In the genomic region with DNA sequence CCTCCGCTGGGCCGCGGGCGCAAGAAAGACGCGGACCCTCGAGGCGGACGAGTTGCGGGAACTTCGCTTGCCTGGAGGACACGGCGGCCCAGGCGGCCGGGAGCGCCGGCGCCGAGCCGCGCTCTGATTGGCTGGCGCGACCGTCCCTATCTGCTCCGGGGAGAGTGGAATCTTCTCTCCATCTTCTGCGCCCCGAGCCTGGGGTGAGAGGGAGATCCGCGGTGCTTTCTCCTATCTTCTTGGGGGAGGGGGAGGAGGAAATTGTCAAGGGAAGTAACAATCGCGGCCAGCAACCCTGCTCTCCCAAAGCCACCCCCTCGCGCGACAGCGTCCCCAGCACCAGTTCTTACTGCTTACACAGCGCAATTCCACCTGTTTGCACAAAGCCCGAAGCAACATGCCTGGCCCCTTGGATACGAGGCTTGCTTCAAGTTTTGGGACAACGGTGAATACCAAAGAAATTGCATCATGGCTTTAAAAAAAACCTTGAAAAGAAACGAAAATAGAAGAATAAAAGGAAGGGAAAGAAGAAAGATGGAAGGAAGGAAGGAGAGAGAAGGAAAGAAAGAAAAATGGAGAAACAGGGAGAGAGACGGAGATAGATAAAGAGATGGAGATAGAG, we compare ENCODE assay signal across 9 cellular contexts. TPM values are rescaled to one million over a fixed set of nuclear protein-coding genes. Genes with fewer than 3 reads are reported as not detected.
DNase-seq lines count a peak whose midpoint lies in the region; ATAC-seq, FAIRE-seq and TF ChIP-seq lines count a peak whose summit lies in the region.
"Had no signal": no experiment of that assay in that cellular context is flagged by ENCODE, and none has a peak within 500 bp of the region (broad histone marks: within the 10 kb centered on the region; RNA-seq: fewer than 3 reads in every experiment).

No MANE protein-coding gene starts in this region.

- H3K36me3 Mint-ChIP-seq in activated T-helper 17 cell treated with anti-CD3 and anti-CD28 coated beads, Interleukin-2, amount 50 U/mL, for 72 hours (ENCODE audit: low read depth), result peaks cover 13% of the 10 kb centered on the region
- H3K36me3 Mint-ChIP-seq in Calu3 (ENCODE audit: insufficient read depth, unreplicated experiment), result no peaks in the 10 kb centered on the region

- WGBS in A549 (ENCODE audit: missing lambda C conversion rate), result 8% methylated on average over 20 of the region's 41 CpGs

- no peak for TF ChIP-seq RAD21 in A549 (conservative IDR thresholded peaks at IDR 0.05 in 1 of 2, IDR thresholded peaks at IDR 0.05 in 1 of 2)

- ATAC-seq in A549 (peak; percentile 27 to 67; a peak in 3 of 6 replicates), GM19351 (IDR thresholded peaks at IDR 0.05; ENCODE audit: unreplicated experiment) (no peak), GM18861 (IDR thresholded peaks at IDR 0.05; ENCODE audit: unreplicated experiment) (no peak)
- ATAC-seq in activated T-helper 17 cell treated with anti-CD3 and anti-CD28 coated beads, Interleukin-2, amount 50 U/mL, for 72 hours (replicated peaks), result no peak

- CTCF ChIA-PET in A549 (lab: Yijun Ruan, JAX), result no interaction called here
- CTCF ChIA-PET in Calu3 (lab: Charles Lee), result no interaction called here

- TF ChIP-seq EP300 in A549 (IDR thresholded peaks at IDR 0.05), result no peak

- POLR2A ChIA-PET in A549 (lab: Yijun Ruan, JAX), result no interaction called here

- in situ Hi-C loops in GM13977 (cut with MboI; ENCODE audit: low pct_unique_long_range_greater_than_20kb, low sequenced_read_pairs, unreplicated experiment), result no loop called here

- TF ChIP-seq CTCF in A549 (IDR thresholded peaks at IDR 0.05) (no peak), GM13977 (IDR thresholded peaks at IDR 0.05; ENCODE audit: extremely low read depth, insufficient read depth, missing control alignments) (no peak), Calu3 (IDR thresholded peaks at IDR 0.05; ENCODE audit: unreplicated experiment) (no peak)

- H3K27ac ChIP-seq in A549, result no peak overlapping the region

- TF ChIP-seq POLR2A in A549 (IDR thresholded peaks at IDR 0.05; ENCODE audit: low read length), result no peak

- intact Hi-C loops in Calu3 (cut with micrococcal nuclease; ENCODE audit: unreplicated experiment), result no loop called here

- BruUV-seq in Calu3 (replicated peaks; lab: Mats Ljungman, UMichigan), result no TSS peak

- peaks cover 73% of the 10 kb centered on the region for H3K27me3 Mint-ChIP-seq in activated T-helper 17 cell treated with anti-CD3 and anti-CD28 coated beads, Interleukin-2, amount 50 U/mL, for 72 hours
- peaks cover 27% of the 10 kb centered on the region for H3K27me3 Mint-ChIP-seq in Calu3 (ENCODE audit: unreplicated experiment)

- peak; percentile 18 to 48 for DNase-seq in A549 (ENCODE audit: low read depth in 1 of 2, low spot score in 1 of 2)
- peak; percentile 30 for DNase-seq in GM13977 (ENCODE audit: low spot score)
- DNase-seq in islet precursor cell, result peak; percentile 70
- DNase-seq in Calu3, result no peak
- DNase-seq in GF-D8 (lab: John Stamatoyannopoulos, UW), result no peak

- peak overlapping the region; percentile 34 for H3K4me3 ChIP-seq in A549

- H3K27ac Mint-ChIP-seq in activated T-helper 17 cell treated with anti-CD3 and anti-CD28 coated beads, Interleukin-2, amount 50 U/mL, for 72 hours, result no peak overlapping the region
- H3K27ac Mint-ChIP-seq in Calu3 (ENCODE audit: unreplicated experiment), result no peak overlapping the region

- H3K4me2 ChIP-seq in A549, result peak overlapping the region; percentile 74

- no peaks in the 10 kb centered on the region for H3K9me3 ChIP-seq in A549

- FAIRE-seq in A549 (lab: Jason Lieb, UNC), result no peak
- FAIRE-seq: frontal cortex had no signal

- peak overlapping the region; percentile 31 for H3K4me3 Mint-ChIP-seq in activated T-helper 17 cell treated with anti-CD3 and anti-CD28 coated beads, Interleukin-2, amount 50 U/mL, for 72 hours
- H3K4me3 Mint-ChIP-seq in Calu3 (ENCODE audit: low read depth, unreplicated experiment), result no peak overlapping the region

- no peaks in the 10 kb centered on the region for H3K9me3 Mint-ChIP-seq in activated T-helper 17 cell treated with anti-CD3 and anti-CD28 coated beads, Interleukin-2, amount 50 U/mL, for 72 hours
- H3K9me3 Mint-ChIP-seq in Calu3 (ENCODE audit: low read depth, unreplicated experiment), result no peaks in the 10 kb centered on the region

- peaks cover 5% of the 10 kb centered on the region for H3K4me1 Mint-ChIP-seq in activated T-helper 17 cell treated with anti-CD3 and anti-CD28 coated beads, Interleukin-2, amount 50 U/mL, for 72 hours
- H3K4me1 Mint-ChIP-seq in Calu3 (ENCODE audit: low read depth, unreplicated experiment), result no peaks in the 10 kb centered on the region

- H3K4me1 ChIP-seq in A549, result no peaks in the 10 kb centered on the region

TF ChIP-seq in A549, 52 proteins besides CTCF, POLR2A, EP300 and RAD21:
- no peak for TF ChIP-seq EHF (CRISPR knock-in tag; IDR thresholded peaks at IDR 0.05)
- peak; percentile 31 for TF ChIP-seq MAFK (IDR thresholded peaks at IDR 0.05; ENCODE audit: partially characterized antibody)
- no peak for TF ChIP-seq TP53 (CRISPR knock-in tag; IDR thresholded peaks at IDR 0.05)
- no peak for TF ChIP-seq ZSCAN20 (CRISPR knock-in tag; IDR thresholded peaks at IDR 0.05)
- TF ChIP-seq PHF8 (IDR thresholded peaks at IDR 0.05; ENCODE audit: borderline replicate concordance, low read depth), result no peak
- no peak for TF ChIP-seq ESRRA (IDR thresholded peaks at IDR 0.05; ENCODE audit: borderline replicate concordance, low read length)
- TF ChIP-seq JUN (IDR thresholded peaks at IDR 0.05), result no peak
- TF ChIP-seq HOXA7 (CRISPR knock-in tag; IDR thresholded peaks at IDR 0.05), result no peak
- no peak for TF ChIP-seq POLR2AphosphoS2 (conservative IDR thresholded peaks at IDR 0.05; ENCODE audit: low read length)
- TF ChIP-seq, protein P1, sequence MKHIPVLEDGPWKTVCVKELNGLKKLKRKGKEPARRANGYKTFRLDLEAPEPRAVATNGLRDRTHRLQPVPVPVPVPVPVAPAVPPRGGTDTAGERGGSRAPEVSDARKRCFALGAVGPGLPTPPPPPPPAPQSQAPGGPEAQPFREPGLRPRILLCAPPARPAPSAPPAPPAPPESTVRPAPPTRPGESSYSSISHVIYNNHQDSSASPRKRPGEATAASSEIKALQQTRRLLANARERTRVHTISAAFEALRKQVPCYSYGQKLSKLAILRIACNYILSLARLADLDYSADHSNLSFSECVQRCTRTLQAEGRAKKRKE (CRISPR knock-in tag; IDR thresholded peaks at IDR 0.05; ENCODE audit: low read depth), result no peak
- no peak for TF ChIP-seq FOSL2 (IDR thresholded peaks at IDR 0.05)
- TF ChIP-seq FOSL2 (CRISPR knock-in tag; IDR thresholded peaks at IDR 0.05), result no peak
- TF ChIP-seq, protein P2, sequence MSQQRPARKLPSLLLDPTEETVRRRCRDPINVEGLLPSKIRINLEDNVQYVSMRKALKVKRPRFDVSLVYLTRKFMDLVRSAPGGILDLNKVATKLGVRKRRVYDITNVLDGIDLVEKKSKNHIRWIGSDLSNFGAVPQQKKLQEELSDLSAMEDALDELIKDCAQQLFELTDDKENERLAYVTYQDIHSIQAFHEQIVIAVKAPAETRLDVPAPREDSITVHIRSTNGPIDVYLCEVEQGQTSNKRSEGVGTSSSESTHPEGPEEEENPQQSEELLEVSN (IDR thresholded peaks at IDR 0.05; ENCODE audit: borderline replicate concordance, low read depth), result peak; percentile 30; the same call in 1 of the 2 replicates
- TF ChIP-seq ZFP36 (IDR thresholded peaks at IDR 0.05; ENCODE audit: borderline replicate concordance, partially characterized antibody), result no peak
- no peak for TF ChIP-seq HDAC2 (IDR thresholded peaks at IDR 0.05)
- TF ChIP-seq KDM1A (IDR thresholded peaks at IDR 0.05; ENCODE audit: low read depth), result no peak
- 0 out of 2 replicates have a peak, but pooled peaks have one; percentile 41 for TF ChIP-seq RNF2 (IDR thresholded peaks at IDR 0.05; ENCODE audit: borderline replicate concordance, low read depth)
- TF ChIP-seq FOXS1 (CRISPR knock-in tag; IDR thresholded peaks at IDR 0.05), result no peak
- TF ChIP-seq GATA3 (IDR thresholded peaks at IDR 0.05; ENCODE audit: borderline replicate concordance), result no peak
- TF ChIP-seq, protein P3, sequence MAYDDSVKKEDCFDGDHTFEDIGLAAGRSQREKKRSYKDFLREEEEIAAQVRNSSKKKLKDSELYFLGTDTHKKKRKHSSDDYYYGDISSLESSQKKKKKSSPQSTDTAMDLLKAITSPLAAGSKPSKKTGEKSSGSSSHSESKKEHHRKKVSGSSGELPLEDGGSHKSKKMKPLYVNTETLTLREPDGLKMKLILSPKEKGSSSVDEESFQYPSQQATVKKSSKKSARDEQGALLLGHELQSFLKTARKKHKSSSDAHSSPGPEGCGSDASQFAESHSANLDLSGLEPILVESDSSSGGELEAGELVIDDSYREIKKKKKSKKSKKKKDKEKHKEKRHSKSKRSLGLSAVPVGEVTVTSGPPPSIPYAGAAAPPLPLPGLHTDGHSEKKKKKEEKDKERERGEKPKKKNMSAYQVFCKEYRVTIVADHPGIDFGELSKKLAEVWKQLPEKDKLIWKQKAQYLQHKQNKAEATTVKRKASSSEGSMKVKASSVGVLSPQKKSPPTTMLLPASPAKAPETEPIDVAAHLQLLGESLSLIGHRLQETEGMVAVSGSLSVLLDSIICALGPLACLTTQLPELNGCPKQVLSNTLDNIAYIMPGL (CRISPR knock-in tag; IDR thresholded peaks at IDR 0.05; ENCODE audit: borderline replicate concordance), result no peak

RNA-seq across cellular contexts. Expression of a gene that starts 4.8 kb away (rescaled TPM):
- 6.1 and 6.9 TPM in 2 replicates for polyA plus RNA-seq in A549 (2011; rRNA removed)
- 3.2 and 4.3 TPM in 2 replicates for polyA plus RNA-seq in A549 (2012; cell fraction: cytosol; rRNA removed)
- polyA plus RNA-seq in A549 (2012; cell fraction: nucleus; rRNA removed), result 2.4 and 2.5 TPM in 2 replicates
- polyA plus RNA-seq in A549 (2017; fragmentation: RNase III; extraction: RNeasy Plus Mini Kit Qiagen cat#74134 plus additional on column Dnase treatment), result 0.28 to 0.62 TPM (median 0.45 TPM) in 3 replicates
- 4.1 and 5.0 TPM in 2 replicates for polyA minus RNA-seq in A549 (2011; rRNA and poly(A)+ RNA removed)
- total RNA-seq in activated T-helper 17 cell treated with anti-CD3 and anti-CD28 coated beads, Interleukin-2, amount 50 U/mL, for 72 hours, result not detected
- total RNA-seq in Calu3 (2022), result not detected in 2 replicates

Comparison
In these comparisons a context has a peak if more than half of its experiments do, and no peak if none do; other contexts are left out.
1. ATAC-seq: peak in A549 (2 of 2); none in activated T-helper 17 cell treated with anti-CD3 and anti-CD28 coated beads, Interleukin-2, amount 50 U/mL, for 72 hours (single experiment), GM19351 (single experiment) and GM18861 (single experiment).
2. DNase-seq: peak in A549 (2 of 2), GM13977 (single experiment) and islet precursor cell (single experiment); none in Calu3 (single experiment) and GF-D8 (single experiment).